ENCODE assay signal across 9 cellular contexts in genomic region chr11:19071255-19071654, GRCh38. TPM values are rescaled to one million over a fixed set of nuclear protein-coding genes. Genes with fewer than 3 reads are reported as not detected.
DNase-seq lines count a peak whose midpoint lies in the region; ATAC-seq and TF ChIP-seq lines count a peak whose summit lies in the region.
"Had no signal": no experiment of that assay in that cellular context is flagged by ENCODE, and none has a peak within 500 bp of the region (broad histone marks: within the 10 kb centered on the region; RNA-seq: fewer than 3 reads in every experiment).

No MANE protein-coding gene starts in this region.

- peaks cover 5% of the 10 kb centered on the region for H3K4me1 Mint-ChIP-seq in activated CD8-positive, alpha-beta memory T cell treated with anti-CD3 and anti-CD28 coated beads, Interleukin-2, amount 10 ng/mL, durations not matched to agents 7 days and 5 days
- H3K4me1 Mint-ChIP-seq in naive thymus-derived CD8-positive, alpha-beta T cell = peaks cover 0 to 11% (median 3%) of the 10 kb centered on the region in 4 donors

- H3K27ac Mint-ChIP-seq in activated CD8-positive, alpha-beta memory T cell treated with anti-CD3 and anti-CD28 coated beads, Interleukin-2, amount 10 ng/mL, durations not matched to agents 7 days and 5 days = no peak overlapping the region
- no peak overlapping the region for H3K27ac Mint-ChIP-seq in naive thymus-derived CD8-positive, alpha-beta T cell

- H3K9me3 Mint-ChIP-seq in activated CD8-positive, alpha-beta memory T cell treated with anti-CD3 and anti-CD28 coated beads, Interleukin-2, amount 10 ng/mL, durations not matched to agents 7 days and 5 days (ENCODE audit: low read depth) = peaks cover 3% of the 10 kb centered on the region
- peaks cover 3 to 21% (median 19%) of the 10 kb centered on the region in 9 donors for H3K9me3 Mint-ChIP-seq in naive thymus-derived CD8-positive, alpha-beta T cell

- POLR2A ChIA-PET in naive thymus-derived CD8-positive, alpha-beta T cell (lab: Charles Lee) = no interaction called here

- H3K4me3 Mint-ChIP-seq in activated CD8-positive, alpha-beta memory T cell treated with anti-CD3 and anti-CD28 coated beads, Interleukin-2, amount 10 ng/mL, durations not matched to agents 7 days and 5 days = no peak overlapping the region
- peak overlapping the region in 8 of 10 donors; percentile 3 to 78 (median 34) for H3K4me3 Mint-ChIP-seq in naive thymus-derived CD8-positive, alpha-beta T cell

- CTCF ChIA-PET in activated CD8-positive, alpha-beta memory T cell treated with anti-CD3 and anti-CD28 coated beads, Interleukin-2, amount 10 ng/mL, durations not matched to agents 7 days and 5 days (lab: Charles Lee) = interaction anchor here (0.5 to 5.5 kb wide), 49 partner anchors 10 to 815 kb away, joined by 3 to 35 read pairs (median 4); partner anchors contain the start of genes E2F8, MRGPRX2 and ZDHHC13

- ATAC-seq in GM21367 (IDR thresholded peaks at IDR 0.05; ENCODE audit: unreplicated experiment) = peak; percentile 98
- peak; percentile 88 for ATAC-seq in activated CD8-positive, alpha-beta memory T cell treated with anti-CD3 and anti-CD28 coated beads, Interleukin-2, amount 10 ng/mL, durations not matched to agents 7 days and 5 days
- ATAC-seq in naive thymus-derived CD8-positive, alpha-beta T cell = peak; percentile 84 to 86

- TF ChIP-seq POLR2A in erythroblast (IDR thresholded peaks at IDR 0.05; ENCODE audit: low read length) = no peak

- no peaks in the 10 kb centered on the region for H3K36me3 Mint-ChIP-seq in activated CD8-positive, alpha-beta memory T cell treated with anti-CD3 and anti-CD28 coated beads, Interleukin-2, amount 10 ng/mL, durations not matched to agents 7 days and 5 days
- peaks cover 0 to 17% (median 12%) of the 10 kb centered on the region in 3 donors for H3K36me3 Mint-ChIP-seq in naive thymus-derived CD8-positive, alpha-beta T cell

- DNase-seq in D341Med (ENCODE audit: low spot score) = peak; percentile 78
- DNase-seq in HS-27A (ENCODE audit: low read depth) = peak; percentile 73
- DNase-seq in NOMO-1 treated with DMSO at 0.1 percent for 48 hours (lab: John Stamatoyannopoulos, UW; ENCODE audit: unreplicated experiment) = peak; percentile 68
- DNase-seq in activated CD8-positive, alpha-beta memory T cell treated with anti-CD3 and anti-CD28 coated beads, Interleukin-2, amount 10 ng/mL, durations not matched to agents 7 days and 5 days = peak; percentile 67
- DNase-seq in erythroblast (lab: John Stamatoyannopoulos, UW) = peak; percentile 80 to 87
- peak; percentile 3 to 69 (median 29) for DNase-seq in naive thymus-derived CD8-positive, alpha-beta T cell
- peak; percentile 48 for DNase-seq in stimulated activated naive CD4-positive, alpha-beta T cell treated with Interleukin-2 at 50 U/mL for 16 hours (lab: John Stamatoyannopoulos, UW)

- peaks cover 22% of the 10 kb centered on the region for H3K27me3 Mint-ChIP-seq in activated CD8-positive, alpha-beta memory T cell treated with anti-CD3 and anti-CD28 coated beads, Interleukin-2, amount 10 ng/mL, durations not matched to agents 7 days and 5 days
- peaks cover 12 to 32% (median 25%) of the 10 kb centered on the region in 5 donors for H3K27me3 Mint-ChIP-seq in naive thymus-derived CD8-positive, alpha-beta T cell

RNA-seq across cellular contexts. Expression of gene MRGPRX2, which starts 10.7 kb away (rescaled TPM):
- not detected for total RNA-seq in activated CD8-positive, alpha-beta memory T cell treated with anti-CD3 and anti-CD28 coated beads, Interleukin-2, amount 10 ng/mL, durations not matched to agents 7 days and 5 days
- total RNA-seq in naive thymus-derived CD8-positive, alpha-beta T cell = not detected
- polyA plus RNA-seq in naive thymus-derived CD8-positive, alpha-beta T cell = not detected
- total RNA-seq: glomerular endothelial cell had no signal

RNA-seq across cellular contexts. Expression of gene ZDHHC13, which starts 45.7 kb away (rescaled TPM):
- 10 to 100 TPM; 21.7 to 28.7 TPM for total RNA-seq in activated CD8-positive, alpha-beta memory T cell treated with anti-CD3 and anti-CD28 coated beads, Interleukin-2, amount 10 ng/mL, durations not matched to agents 7 days and 5 days
- 10 to 100 TPM; 17.9 to 21.4 TPM for total RNA-seq in naive thymus-derived CD8-positive, alpha-beta T cell
- polyA plus RNA-seq in naive thymus-derived CD8-positive, alpha-beta T cell = 1 to 10 TPM; 6.1 to 9.9 (median 9.2) TPM

Comparison
In these comparisons a context has a peak if more than half of its experiments do, and no peak if none do; other contexts are left out.
1. Peak in every context shown above with its lines: DNase-seq and ATAC-seq.
2. DNase-seq: peak in every context shown above with its lines; median percentile 84 in erythroblast; 78 in D341Med; 73 in HS-27A; 68 in NOMO-1 treated with DMSO at 0.1 percent for 48 hours; 67 in activated CD8-positive, alpha-beta memory T cell treated with anti-CD3 and anti-CD28 coated beads, Interleukin-2, amount 10 ng/mL, durations not matched to agents 7 days and 5 days; 48 in stimulated activated naive CD4-positive, alpha-beta T cell treated with Interleukin-2 at 50 U/mL for 16 hours; 29 in naive thymus-derived CD8-positive, alpha-beta T cell.